1 cellular context compared by ENCODE assay signal in the genomic region with DNA sequence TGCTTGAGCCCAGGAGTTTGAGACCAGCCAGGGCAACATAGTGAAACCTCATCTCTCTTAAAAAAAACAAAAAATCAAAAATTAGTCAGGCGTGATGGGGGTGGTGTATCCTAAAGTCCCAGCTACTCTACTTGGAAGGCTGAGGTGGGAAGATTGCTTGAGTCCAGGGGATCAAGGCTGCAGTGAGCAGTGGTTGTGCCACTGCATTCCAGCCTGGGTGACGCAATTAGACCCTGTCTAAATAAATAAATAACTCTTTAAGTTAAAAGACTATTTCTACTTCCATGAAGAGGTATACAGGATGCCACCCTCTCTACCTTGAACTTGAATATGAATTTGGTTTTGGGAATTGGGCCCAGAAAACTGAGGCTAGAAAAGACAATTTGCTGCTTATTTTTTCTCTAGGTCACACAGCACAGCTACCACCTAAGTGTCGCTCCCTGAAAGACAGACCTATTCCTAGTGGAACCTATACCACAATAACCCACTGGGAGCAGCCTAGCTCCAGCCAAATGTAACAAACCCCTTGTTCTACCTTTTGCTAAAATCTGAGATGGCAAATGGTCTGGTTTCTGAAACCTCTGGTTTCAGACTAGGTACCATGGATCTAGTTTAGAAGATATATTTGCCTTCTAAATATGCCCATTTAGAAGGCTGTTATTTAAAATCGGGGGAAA.
TF ChIP-seq lines count a peak whose summit lies in the region.

No MANE protein-coding gene starts in this region.

TF ChIP-seq in HCT116, 20 proteins besides CTCF, POLR2A, EP300 and RAD21 (continued from another document):
- TF ChIP-seq EZH2 (IDR thresholded peaks at IDR 0.05) = no peak
- TF ChIP-seq, protein P1, sequence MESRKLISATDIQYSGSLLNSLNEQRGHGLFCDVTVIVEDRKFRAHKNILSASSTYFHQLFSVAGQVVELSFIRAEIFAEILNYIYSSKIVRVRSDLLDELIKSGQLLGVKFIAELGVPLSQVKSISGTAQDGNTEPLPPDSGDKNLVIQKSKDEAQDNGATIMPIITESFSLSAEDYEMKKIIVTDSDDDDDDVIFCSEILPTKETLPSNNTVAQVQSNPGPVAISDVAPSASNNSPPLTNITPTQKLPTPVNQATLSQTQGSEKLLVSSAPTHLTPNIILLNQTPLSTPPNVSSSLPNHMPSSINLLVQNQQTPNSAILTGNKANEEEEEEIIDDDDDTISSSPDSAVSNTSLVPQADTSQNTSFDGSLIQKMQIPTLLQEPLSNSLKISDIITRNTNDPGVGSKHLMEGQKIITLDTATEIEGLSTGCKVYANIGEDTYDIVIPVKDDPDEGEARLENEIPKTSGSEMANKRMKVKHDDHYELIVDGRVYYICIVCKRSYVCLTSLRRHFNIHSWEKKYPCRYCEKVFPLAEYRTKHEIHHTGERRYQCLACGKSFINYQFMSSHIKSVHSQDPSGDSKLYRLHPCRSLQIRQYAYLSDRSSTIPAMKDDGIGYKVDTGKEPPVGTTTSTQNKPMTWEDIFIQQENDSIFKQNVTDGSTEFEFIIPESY (IDR thresholded peaks at IDR 0.05; ENCODE audit: extremely low read depth, insufficient replicate concordance, low read length) = no peak
TF ChIP-seq in HCT116: peak in this region for 0.
